ENCODE assay signal across 9 cellular contexts in the genomic region with DNA sequence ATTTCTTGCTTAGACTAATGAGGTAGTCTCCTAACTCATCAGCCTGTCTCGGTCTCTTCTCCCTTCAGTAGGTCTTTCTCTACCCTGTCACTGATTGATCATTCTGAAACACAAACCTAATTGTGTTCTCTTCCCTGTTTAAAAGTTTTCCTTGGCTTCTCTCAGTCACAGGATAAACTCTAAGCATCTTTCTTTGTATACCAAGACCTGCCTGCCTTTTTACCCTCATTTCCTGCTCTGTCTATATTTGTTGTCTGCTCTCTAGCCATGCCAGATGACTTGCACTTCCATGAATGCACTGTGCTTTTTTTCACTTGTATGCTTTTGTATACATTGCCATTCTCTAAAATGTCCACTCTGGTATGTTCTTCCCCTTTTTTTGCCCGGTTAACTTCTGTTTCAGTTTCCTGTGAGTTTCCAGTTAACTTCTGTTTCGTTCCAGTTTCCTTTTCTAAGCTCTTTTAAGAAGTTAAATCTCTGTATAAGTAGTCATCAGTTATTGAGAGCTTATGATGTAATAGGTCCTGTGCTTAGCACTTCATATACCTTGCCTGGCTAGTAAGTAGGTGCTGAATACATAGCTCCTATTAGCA. TPM values are rescaled to one million over a fixed set of nuclear protein-coding genes. Genes with fewer than 3 reads are reported as not detected.
DNase-seq lines count a peak whose midpoint lies in the region; ATAC-seq, FAIRE-seq and TF ChIP-seq lines count a peak whose summit lies in the region.
"Had no signal": no experiment of that assay in that cellular context is flagged by ENCODE, and none has a peak within 500 bp of the region (broad histone marks: within the 10 kb centered on the region; RNA-seq: fewer than 3 reads in every experiment).

No MANE protein-coding gene starts in this region.

- no peaks in the 10 kb centered on the region for H3K9me2 ChIP-seq in Loucy (replicated peaks; ENCODE audit: low read depth, low read length)

- FAIRE-seq in H54 (lab: Jason Lieb, UNC), result no peak

- H3K4me3 Mint-ChIP-seq in endothelial cell (ENCODE audit: unreplicated experiment), result no peak overlapping the region

- ATAC-seq in GM21717 (IDR thresholded peaks at IDR 0.05; ENCODE audit: unreplicated experiment), result peak; percentile 57

- H3K9me3 ChIP-seq in Loucy (ENCODE audit: insufficient read depth, low read depth, low read length), result no peaks in the 10 kb centered on the region

- H4K20me1 ChIP-seq in Loucy (ENCODE audit: insufficient read depth, low read length, poor library complexity, severe bottlenecking), result peaks cover 43% of the 10 kb centered on the region

- no peak overlapping the region for H3K9ac ChIP-seq in Loucy (ENCODE audit: low read depth, low read length, poor library complexity, severe bottlenecking)

- H3K36me3 ChIP-seq in GM06990 (ENCODE audit: control insufficient read depth, insufficient read depth, low read length), result no peaks in the 10 kb centered on the region
- peaks cover 4% of the 10 kb centered on the region; the same call in 1 of the 2 replicates for H3K36me3 ChIP-seq in Loucy (ENCODE audit: insufficient read depth, low read length)

- peak overlapping the region; percentile 30 for H3K4me2 ChIP-seq in Loucy (ENCODE audit: low read depth, low read length, poor library complexity, severe bottlenecking)

- H3K36me3 Mint-ChIP-seq in endothelial cell (ENCODE audit: low read depth, unreplicated experiment), result peaks cover 3% of the 10 kb centered on the region

- peak; percentile 61 for DNase-seq in GM06990 (ENCODE audit: extremely low read depth, insufficient read length)
- DNase-seq in dermis blood vessel endothelial cell, result peak; percentile 58
- DNase-seq in pons (ENCODE audit: low spot score), result peak; percentile 82
- DNase-seq in endothelial cell (ENCODE audit: low spot score), result no peak
- DNase-seq in NCI-H2081 treated with DMSO at 0.1 percent for 48 hours (lab: John Stamatoyannopoulos, UW), result no peak
- no peak for DNase-seq in H54 (ENCODE audit: insufficient read length, low spot score)
- DNase-seq: left cardiac atrium had no signal

- no peaks in the 10 kb centered on the region for H3K9me3 Mint-ChIP-seq in endothelial cell (ENCODE audit: unreplicated experiment)

- no peak overlapping the region for H2AFZ ChIP-seq in Loucy (ENCODE audit: low read length)

- no peaks in the 10 kb centered on the region for H3F3A ChIP-seq in Loucy (ENCODE audit: low read depth)

- no peak overlapping the region for H3K4me3 ChIP-seq in GM06990 (replicated peaks; ENCODE audit: low read depth, low read length)
- no peak overlapping the region for H3K4me3 ChIP-seq in Loucy (ENCODE audit: low read length, poor library complexity, severe bottlenecking)

- H3K27me3 ChIP-seq in GM06990 (replicated peaks; ENCODE audit: control insufficient read depth, insufficient read depth, low read length) (no peaks in the 10 kb centered on the region), Loucy (ENCODE audit: insufficient read depth, low read length, poor library complexity, severe bottlenecking) (no peaks in the 10 kb centered on the region)

- H3K79me2 ChIP-seq in Loucy (ENCODE audit: insufficient read depth, low read length), result peaks cover 96% of the 10 kb centered on the region

- no peak for TF ChIP-seq POLR2A in H54 (IDR thresholded peaks at IDR 0.05; ENCODE audit: low read depth, low read length)

- H3K4me1 ChIP-seq in Loucy (ENCODE audit: insufficient read depth, low read length, poor library complexity, severe bottlenecking), result peaks cover 40% of the 10 kb centered on the region

- H3K27me3 Mint-ChIP-seq in endothelial cell (ENCODE audit: unreplicated experiment), result no peaks in the 10 kb centered on the region

- H3K27ac Mint-ChIP-seq in endothelial cell (ENCODE audit: unreplicated experiment), result no peak overlapping the region

- peaks cover 30% of the 10 kb centered on the region for H3K4me1 Mint-ChIP-seq in endothelial cell (ENCODE audit: unreplicated experiment)

- TF ChIP-seq CTCF in GM06990 (IDR thresholded peaks at IDR 0.05; ENCODE audit: insufficient read depth, low read length, poor library complexity, severe bottlenecking) (no peak), Loucy (conservative IDR thresholded peaks at IDR 0.05; ENCODE audit: low read length) (no peak), endothelial cell (IDR thresholded peaks at IDR 0.05; ENCODE audit: unreplicated experiment) (no peak)

RNA-seq across cellular contexts. Expression of a gene that starts 12.8 kb away (rescaled TPM):
- total RNA-seq in dermis blood vessel endothelial cell (44.1 and 44.6 TPM in 2 replicates), endothelial cell (ENCODE audit: unreplicated experiment) (45.1 TPM)

Comparison
In these comparisons a context has a peak if more than half of its experiments do, and no peak if none do; other contexts are left out.
1. DNase-seq: peak in GM06990 (single experiment), dermis blood vessel endothelial cell (single experiment) and pons (single experiment); none in endothelial cell (single experiment), NCI-H2081 treated with DMSO at 0.1 percent for 48 hours (single experiment) and H54 (single experiment).